ENCODE assay signal across 8 cellular contexts in the genomic region with DNA sequence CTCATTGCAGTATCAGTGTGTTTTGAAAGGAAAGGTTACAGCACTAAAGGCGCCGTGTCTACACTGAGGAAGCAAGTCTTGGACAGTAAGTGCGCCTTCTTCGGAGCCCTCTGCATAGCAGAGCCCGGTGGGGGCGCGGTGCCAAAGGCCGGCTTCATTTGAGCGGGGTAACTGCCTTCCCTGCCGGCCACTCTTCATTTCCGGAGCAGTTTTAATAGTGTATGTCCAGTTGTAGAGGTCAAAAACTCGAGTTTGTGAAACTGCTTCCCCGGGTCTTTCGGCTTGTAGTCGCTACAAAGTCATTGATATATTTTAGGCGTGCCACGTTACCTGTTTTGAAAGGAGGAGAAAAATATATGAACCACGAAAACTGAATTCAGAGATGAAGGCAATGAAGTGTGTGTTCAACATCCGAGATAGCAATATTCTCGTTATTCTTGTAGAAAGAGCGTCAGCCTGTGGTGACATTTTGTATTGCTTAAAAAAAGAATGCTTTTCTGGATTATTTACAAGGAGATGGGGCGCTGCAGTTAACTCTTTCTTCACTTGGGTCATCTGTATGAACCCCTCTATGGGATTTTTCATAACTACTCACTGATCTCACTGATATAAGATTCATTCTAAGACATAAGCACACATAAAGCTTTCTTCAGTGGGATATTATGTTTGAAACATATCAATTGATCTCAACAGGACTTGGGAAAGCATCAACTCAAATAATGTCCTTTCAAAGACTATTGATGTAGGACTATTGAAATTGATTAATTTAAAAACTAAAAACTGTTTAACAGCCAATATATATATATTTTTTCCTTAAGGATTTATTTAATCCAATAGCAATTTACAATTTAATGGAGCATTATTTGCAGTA. TPM values are rescaled to one million over a fixed set of nuclear protein-coding genes. Genes with fewer than 3 reads are reported as not detected.
A peak's percentile ranks its signal among the peaks of the same experiment; 100 is the strongest.
DNase-seq lines count a peak whose midpoint lies in the region; ATAC-seq lines count a peak whose summit lies in the region.

No MANE protein-coding gene starts in this region.

- H3K36me3 Mint-ChIP-seq in activated CD4-positive, alpha-beta T cell treated with anti-CD3 and anti-CD28 coated beads, Interleukin-2, amount 10 ng/mL, durations not matched to agents 24 days and 14 days (ENCODE audit: low read depth) = peaks cover 3% of the 10 kb centered on the region
- H3K36me3 Mint-ChIP-seq in effector memory CD8-positive, alpha-beta T cell (ENCODE audit: insufficient read depth) = peaks cover 29% of the 10 kb centered on the region

- H3K4me3 Mint-ChIP-seq in activated CD4-positive, alpha-beta T cell treated with anti-CD3 and anti-CD28 coated beads, Interleukin-2, amount 10 ng/mL, durations not matched to agents 24 days and 14 days = peak overlapping the region; percentile 94
- peak overlapping the region; percentile 95 for H3K4me3 Mint-ChIP-seq in effector memory CD8-positive, alpha-beta T cell

- ATAC-seq in GM18870 (IDR thresholded peaks at IDR 0.05; ENCODE audit: unreplicated experiment) = peak; percentile 23
- peak; percentile 23 for ATAC-seq in HG03159 (IDR thresholded peaks at IDR 0.05; ENCODE audit: unreplicated experiment)
- peak; percentile 14 for ATAC-seq in effector memory CD8-positive, alpha-beta T cell (replicated peaks)

- no peaks in the 10 kb centered on the region for H3K9me3 Mint-ChIP-seq in activated CD4-positive, alpha-beta T cell treated with anti-CD3 and anti-CD28 coated beads, Interleukin-2, amount 10 ng/mL, durations not matched to agents 24 days and 14 days
- no peaks in the 10 kb centered on the region for H3K9me3 Mint-ChIP-seq in effector memory CD8-positive, alpha-beta T cell

- H3K27ac Mint-ChIP-seq in activated CD4-positive, alpha-beta T cell treated with anti-CD3 and anti-CD28 coated beads, Interleukin-2, amount 10 ng/mL, durations not matched to agents 24 days and 14 days = peak overlapping the region; percentile 99
- H3K27ac Mint-ChIP-seq in effector memory CD8-positive, alpha-beta T cell = peak overlapping the region; percentile 96 to 99

- intact Hi-C loops in activated CD4-positive, alpha-beta T cell treated with anti-CD3 and anti-CD28 coated beads, Interleukin-2, amount 10 ng/mL, durations not matched to agents 24 days and 14 days (cut with micrococcal nuclease) = loop anchor here (1.0 to 10.0 kb wide), 15 partner anchors 149 to 1698 kb away; partner anchors contain the start of gene CBLB

- H3K4me1 Mint-ChIP-seq in activated CD4-positive, alpha-beta T cell treated with anti-CD3 and anti-CD28 coated beads, Interleukin-2, amount 10 ng/mL, durations not matched to agents 24 days and 14 days = peaks cover 48% of the 10 kb centered on the region
- H3K4me1 Mint-ChIP-seq in effector memory CD8-positive, alpha-beta T cell (ENCODE audit: low read depth in 2 of 2) = peaks cover 34 to 38% of the 10 kb centered on the region in 2 donors

- peak; percentile 85 to 87 for DNase-seq in AML-193 (lab: John Stamatoyannopoulos, UW)
- DNase-seq in NCI-H345 treated with DMSO at 0.1 percent for 48 hours (lab: John Stamatoyannopoulos, UW; ENCODE audit: unreplicated experiment) = peak; percentile 43
- DNase-seq in activated CD4-positive, alpha-beta T cell treated with anti-CD3 and anti-CD28 coated beads, Interleukin-2, amount 10 ng/mL, durations not matched to agents 24 days and 14 days = peak; percentile 83
- DNase-seq in effector memory CD8-positive, alpha-beta T cell = peak; percentile 30 to 43 (median 33)
- DNase-seq in medulla oblongata (ENCODE audit: extremely low spot score) = peak; percentile 89
- DNase-seq in stimulated activated naive CD4-positive, alpha-beta T cell (lab: John Stamatoyannopoulos, UW) = peak; percentile 9 to 72 (median 46)

- H3K27me3 Mint-ChIP-seq in activated CD4-positive, alpha-beta T cell treated with anti-CD3 and anti-CD28 coated beads, Interleukin-2, amount 10 ng/mL, durations not matched to agents 24 days and 14 days = peaks cover 16% of the 10 kb centered on the region
- H3K27me3 Mint-ChIP-seq in effector memory CD8-positive, alpha-beta T cell = peaks cover 0 to 2% of the 10 kb centered on the region in 2 donors

RNA-seq across cellular contexts. Expression of gene ALCAM, which starts 3.0 kb away (rescaled TPM):
- total RNA-seq in activated CD4-positive, alpha-beta T cell treated with anti-CD3 and anti-CD28 coated beads, Interleukin-2, amount 10 ng/mL, durations not matched to agents 24 days and 14 days = 26.3 and 26.5 TPM in 2 replicates

Comparison
In these comparisons a context has a peak if more than half of its experiments do, and no peak if none do; other contexts are left out.
1. Peak in every context shown above with its lines: DNase-seq and ATAC-seq.
2. DNase-seq: peak in every context shown above with its lines; median percentile 89 in medulla oblongata; 86 in AML-193; 83 in activated CD4-positive, alpha-beta T cell treated with anti-CD3 and anti-CD28 coated beads, Interleukin-2, amount 10 ng/mL, durations not matched to agents 24 days and 14 days; 46 in stimulated activated naive CD4-positive, alpha-beta T cell; 43 in NCI-H345 treated with DMSO at 0.1 percent for 48 hours; 33 in effector memory CD8-positive, alpha-beta T cell.